Comparison of ENCODE assay signal across 8 cellular contexts in the genomic region with DNA sequence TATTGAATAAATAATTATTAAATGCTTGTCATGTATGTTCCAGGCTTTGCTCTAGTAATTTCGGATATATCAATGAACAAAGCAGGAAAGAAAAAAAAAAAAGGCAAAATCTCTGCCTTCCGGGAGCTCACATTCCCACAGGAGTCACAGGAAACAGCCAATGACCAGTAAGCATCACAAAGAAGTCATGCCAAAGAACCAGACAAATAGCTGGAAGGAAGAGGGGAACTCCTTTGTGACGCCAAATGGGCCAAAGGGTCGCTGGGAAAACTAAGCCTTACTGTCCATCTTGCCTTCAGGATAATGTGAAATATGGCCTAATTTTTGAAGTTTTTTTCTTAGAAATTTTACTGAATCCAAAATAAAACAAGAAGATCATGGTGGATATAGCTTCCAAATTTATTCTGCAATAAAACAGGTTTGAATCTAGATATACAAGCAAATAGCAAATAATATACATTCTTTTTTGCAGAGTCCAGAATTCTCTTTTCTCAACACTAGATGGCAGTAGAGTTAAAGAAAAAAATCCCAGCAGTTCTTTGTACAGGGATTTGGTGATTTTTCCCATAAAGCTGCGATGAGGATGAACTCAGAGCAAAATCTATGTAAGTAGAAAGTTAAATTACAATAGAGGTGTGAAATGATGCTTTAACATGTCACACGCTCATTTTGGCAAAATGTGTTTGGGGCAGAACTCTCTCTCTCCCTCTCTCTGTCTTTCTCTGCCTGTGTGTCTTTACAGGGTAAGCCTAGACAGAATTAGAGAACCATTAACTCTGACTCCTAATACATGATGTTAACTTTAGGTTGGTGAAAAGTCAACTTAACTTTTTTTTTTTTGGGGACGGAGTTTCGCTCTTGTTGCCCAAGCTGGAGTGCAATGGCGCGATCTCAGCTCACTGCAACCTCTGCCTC.
DNase-seq lines count a peak whose midpoint lies in the region; ATAC-seq lines count a peak whose summit lies in the region.

No MANE protein-coding gene starts in this region.

- H3K27me3 Mint-ChIP-seq in activated naive CD8-positive, alpha-beta T cell treated with anti-CD3 and anti-CD28 coated beads for 36 hours = no peaks in the 10 kb centered on the region

- H3K27ac Mint-ChIP-seq in activated naive CD8-positive, alpha-beta T cell treated with anti-CD3 and anti-CD28 coated beads for 36 hours = no peak overlapping the region

- no peaks in the 10 kb centered on the region for H3K4me1 Mint-ChIP-seq in activated naive CD8-positive, alpha-beta T cell treated with anti-CD3 and anti-CD28 coated beads for 36 hours

- no peaks in the 10 kb centered on the region for H3K36me3 Mint-ChIP-seq in activated naive CD8-positive, alpha-beta T cell treated with anti-CD3 and anti-CD28 coated beads for 36 hours

- H3K9me3 Mint-ChIP-seq in activated naive CD8-positive, alpha-beta T cell treated with anti-CD3 and anti-CD28 coated beads for 36 hours = no peaks in the 10 kb centered on the region

- DNase-seq in NCI-H510A treated with DMSO at 0.1 percent for 48 hours (lab: John Stamatoyannopoulos, UW) (peak; percentile 19), NCI-H510A (lab: John Stamatoyannopoulos, UW) (no peak), NCI-H1092 treated with DMSO at 0.1 percent for 48 hours (lab: John Stamatoyannopoulos, UW) (peak; percentile 39), lung microvascular endothelial cell (ENCODE audit: low read depth in 2 of 2) (peak; percentile 80 to 83)
- DNase-seq in central memory CD4-positive, alpha-beta T cell = peak; percentile 10
- DNase-seq in activated naive CD8-positive, alpha-beta T cell treated with anti-CD3 and anti-CD28 coated beads for 36 hours = no peak
- no peak for DNase-seq in activated CD8-positive, alpha-beta memory T cell treated with anti-CD3 and anti-CD28 coated beads, Interleukin-2, amount 50 U/mL, for 4 hours

- no peak for ATAC-seq in HG02623 (IDR thresholded peaks at IDR 0.05; ENCODE audit: unreplicated experiment)

- no peak overlapping the region for H3K4me3 Mint-ChIP-seq in activated naive CD8-positive, alpha-beta T cell treated with anti-CD3 and anti-CD28 coated beads for 36 hours

Comparison
In these comparisons a context has a peak if more than half of its experiments do, and no peak if none do; other contexts are left out.
1. DNase-seq: peak in NCI-H510A treated with DMSO at 0.1 percent for 48 hours (single experiment), NCI-H1092 treated with DMSO at 0.1 percent for 48 hours (single experiment), central memory CD4-positive, alpha-beta T cell (single experiment) and lung microvascular endothelial cell (2 of 2); none in NCI-H510A (single experiment), activated naive CD8-positive, alpha-beta T cell treated with anti-CD3 and anti-CD28 coated beads for 36 hours (single experiment) and activated CD8-positive, alpha-beta memory T cell treated with anti-CD3 and anti-CD28 coated beads, Interleukin-2, amount 50 U/mL, for 4 hours (single experiment).